In genomic region chr22:37184380-37184755, GRCh38 we compare ENCODE assay signal across 19 cellular contexts. TPM values are rescaled to one million over a fixed set of nuclear protein-coding genes. Genes with fewer than 3 reads are reported as not detected.
"Had no signal": no experiment of that assay in that cellular context is flagged by ENCODE, and none has a peak within 500 bp of the region (broad histone marks: within the 10 kb centered on the region; RNA-seq: fewer than 3 reads in every experiment).

No MANE protein-coding gene starts in this region.

- DNase-seq: activated B cell treated with CpG ODN at 0.5 μM for 24 hours; activated CD4-positive, alpha-beta T cell treated with anti-CD3 and anti-CD28 coated beads, Interleukin-2, amount 50 U/mL, for 1 hour; activated T-cell treated with anti-CD3 and anti-CD28 coated beads, Interleukin-2, amount 50 U/mL, for 1 hour; effector CD4-positive, alpha-beta T cell; SK-N-SH; stimulated activated naive B cell treated with anti-CD40 and anti-IgM and Interleukin-4, amounts not matched to agents 10 μg/mL and 1 μg/mL and 100 μg/mL, for 72 hours had no signal

- H3K4me3 ChIP-seq: ascending aorta, coronary artery, right atrium auricular region, smooth muscle cell, tibial nerve had no signal

- H3K27me3 ChIP-seq: ascending aorta, right atrium auricular region, tibial nerve had no signal

- H3K36me3 ChIP-seq: neutrophil, right atrium auricular region had no signal

- H3K4me2 ChIP-seq: SK-N-SH, smooth muscle cell had no signal

- ATAC-seq: stimulated activated naive B cell treated with anti-CD40 and anti-IgM and Interleukin-4, amounts not matched to agents 10 μg/mL and 1 μg/mL and 100 μg/mL, for 72 hours had no signal

- FAIRE-seq: bronchial epithelial cell, frontal cortex, keratinocyte, TTC549 had no signal

- H3K9ac ChIP-seq: SK-N-SH had no signal

- H3K27ac ChIP-seq: ascending aorta, coronary artery, neutrophil, right atrium auricular region, tibial nerve had no signal

- H3K9me3 ChIP-seq: ascending aorta, neutrophil, right atrium auricular region, SK-N-SH, tibial nerve had no signal

RNA-seq across cellular contexts. Expression of gene SSTR3, which starts 27.9 kb away (rescaled TPM):
- total RNA-seq: ascending aorta, bronchial epithelial cell, mesenteric fat pad, right atrium auricular region, smooth muscle cell, subcutaneous adipose tissue, tibial nerve had no signal
- polyA plus RNA-seq: keratinocyte, liver, SK-N-SH, smooth muscle cell had no signal

RNA-seq across cellular contexts. Expression of gene IL2RB, which starts 34.7 kb away (rescaled TPM):
- total RNA-seq: bronchial epithelial cell, frontal cortex had no signal
